ENCODE assay signal across 8 cellular contexts in the genomic region with DNA sequence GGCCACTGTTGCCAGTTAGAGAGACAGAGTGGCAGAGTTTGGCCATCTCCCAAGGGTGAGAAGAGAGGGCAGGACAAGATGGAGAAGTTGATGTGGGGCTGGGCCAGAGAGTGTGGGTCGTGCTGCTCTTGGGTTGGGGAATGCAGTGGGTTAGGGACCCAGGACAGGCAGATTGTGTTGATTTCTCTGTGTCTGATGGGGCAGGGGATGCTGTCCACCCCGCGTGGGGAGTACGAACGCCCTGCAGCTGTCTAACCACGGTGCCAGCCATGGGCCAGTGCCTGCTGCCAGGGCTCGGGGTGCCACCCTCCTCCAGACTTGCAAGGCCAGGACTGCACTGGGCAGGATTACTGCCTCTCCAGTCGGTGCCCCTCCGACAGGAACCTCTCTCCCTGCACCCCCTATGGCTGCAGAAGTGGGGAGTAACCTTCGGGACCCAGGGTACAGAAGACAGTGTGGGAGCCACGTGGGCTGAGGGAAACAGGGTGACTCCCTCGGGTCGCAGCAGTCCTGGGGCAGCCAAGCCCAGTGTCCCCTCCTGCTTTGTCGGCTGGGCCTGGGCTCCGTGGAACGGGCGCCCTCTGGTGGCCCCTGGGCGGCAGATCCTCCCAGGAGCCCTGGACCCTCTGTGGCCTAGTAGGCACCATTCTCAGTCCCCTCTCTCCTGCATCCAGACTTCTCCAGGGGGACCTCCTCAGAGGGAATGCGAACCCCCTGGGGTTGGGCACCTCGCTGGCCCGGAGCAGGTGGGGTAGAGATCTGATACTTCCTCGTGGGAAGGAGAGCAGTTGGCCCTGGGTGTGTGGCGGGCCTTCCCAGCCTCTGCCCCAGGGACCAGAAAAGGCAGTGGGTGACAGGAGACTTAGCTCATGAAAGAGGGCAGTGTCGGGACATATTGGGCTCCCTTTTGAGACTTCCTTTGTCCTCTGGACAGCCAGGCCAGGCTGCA. TPM values are rescaled to one million over a fixed set of nuclear protein-coding genes. Genes with fewer than 3 reads are reported as not detected.
DNase-seq lines count a peak whose midpoint lies in the region; ATAC-seq and TF ChIP-seq lines count a peak whose summit lies in the region.

No MANE protein-coding gene starts in this region.

- H3K4me1 ChIP-seq in HEK293 (ENCODE audit: control insufficient read depth, insufficient read depth, low read length) (peaks cover 4% of the 10 kb centered on the region; the same call in 1 of the 2 replicates), SJSA1 (replicated peaks) (peaks cover 40% of the 10 kb centered on the region)

- no peak overlapping the region for H3K27ac ChIP-seq in CD4-positive, alpha-beta T cell (ENCODE audit: low read depth, low read length)
- H3K27ac ChIP-seq in HEK293 (ENCODE audit: extremely low read depth, low read depth, low read length) (no peak overlapping the region), SJSA1 (no peak overlapping the region)

- peaks cover 19% of the 10 kb centered on the region for H3K27me3 Mint-ChIP-seq in CD4-positive, alpha-beta T cell
- peaks cover 20% of the 10 kb centered on the region for H3K27me3 Mint-ChIP-seq in activated naive CD4-positive, alpha-beta T cell treated with anti-CD3 and anti-CD28 coated beads for 36 hours (ENCODE audit: low read depth)
- peaks cover 3% of the 10 kb centered on the region for H3K27me3 Mint-ChIP-seq in type B pancreatic cell

- H3K9me3 Mint-ChIP-seq in CD4-positive, alpha-beta T cell, result no peaks in the 10 kb centered on the region
- H3K9me3 Mint-ChIP-seq in activated naive CD4-positive, alpha-beta T cell treated with anti-CD3 and anti-CD28 coated beads for 36 hours, result no peaks in the 10 kb centered on the region
- no peaks in the 10 kb centered on the region for H3K9me3 Mint-ChIP-seq in type B pancreatic cell

- no peak overlapping the region for H3K27ac Mint-ChIP-seq in CD4-positive, alpha-beta T cell
- H3K27ac Mint-ChIP-seq in activated naive CD4-positive, alpha-beta T cell treated with anti-CD3 and anti-CD28 coated beads for 36 hours, result no peak overlapping the region
- peak overlapping the region; percentile 74 for H3K27ac Mint-ChIP-seq in type B pancreatic cell

- H3K27me3 ChIP-seq in CD4-positive, alpha-beta T cell (ENCODE audit: control insufficient read depth, insufficient read depth, low read length), result peaks cover 22% of the 10 kb centered on the region
- H3K27me3 ChIP-seq in SJSA1 (replicated peaks), result no peaks in the 10 kb centered on the region

- no peak overlapping the region for H3K4me3 ChIP-seq in HEK293 (ENCODE audit: low read depth, low read length)
- H3K4me3 ChIP-seq in SJSA1, result no peak overlapping the region

- TF ChIP-seq CTCF in CD4-positive, alpha-beta T cell (IDR thresholded peaks at IDR 0.05), result peak; percentile 97
- TF ChIP-seq CTCF in HEK293 (tag by site-specific recombination; IDR thresholded peaks at IDR 0.05), result peak; percentile 93
- peak; percentile 97 for TF ChIP-seq CTCF in type B pancreatic cell (conservative IDR thresholded peaks at IDR 0.05)

- peaks cover 4% of the 10 kb centered on the region for H3K36me3 Mint-ChIP-seq in CD4-positive, alpha-beta T cell (ENCODE audit: low read depth)
- no peaks in the 10 kb centered on the region for H3K36me3 Mint-ChIP-seq in activated naive CD4-positive, alpha-beta T cell treated with anti-CD3 and anti-CD28 coated beads for 36 hours (ENCODE audit: low read depth)
- H3K36me3 Mint-ChIP-seq in type B pancreatic cell, result no peaks in the 10 kb centered on the region

- CTCF ChIA-PET in CD4-positive, alpha-beta T cell (lab: Charles Lee), result interaction anchor here (1.5 kb wide), 1 partner anchor 205 kb away, joined by 4 read pairs; no protein-coding TSS in a partner anchor
- CTCF ChIA-PET in HEK293 (lab: Yijun Ruan, JAX), result interaction anchor here (0.7 to 2.0 kb wide), 8 partner anchors 13 to 288 kb away, joined by 3 to 20 read pairs (median 4); no protein-coding TSS in a partner anchor
- CTCF ChIA-PET in activated naive CD4-positive, alpha-beta T cell treated with anti-CD3 and anti-CD28 coated beads for 36 hours (lab: Charles Lee), result interaction anchor here (0.7 to 2.1 kb wide), 6 partner anchors 142 to 234 kb away, joined by 3 to 11 read pairs (median 3); no protein-coding TSS in a partner anchor

- peak; percentile 29 to 73 (median 58) for DNase-seq in CD4-positive, alpha-beta T cell
- DNase-seq in SJSA1 (ENCODE audit: low read depth in 1 of 2, low spot score in 2 of 2) (peak; percentile 66 to 76), globus pallidus (ENCODE audit: low spot score) (peak; percentile 84), pons (ENCODE audit: low spot score) (peak; percentile 75), type B pancreatic cell (ENCODE audit: extremely low spot score, unreplicated experiment) (no peak)
- peak; percentile 68 for DNase-seq in activated naive CD4-positive, alpha-beta T cell treated with anti-CD3 and anti-CD28 coated beads for 36 hours

- H3K4me1 Mint-ChIP-seq in CD4-positive, alpha-beta T cell (ENCODE audit: low read depth), result peaks cover 4% of the 10 kb centered on the region
- peaks cover 8% of the 10 kb centered on the region for H3K4me1 Mint-ChIP-seq in activated naive CD4-positive, alpha-beta T cell treated with anti-CD3 and anti-CD28 coated beads for 36 hours (ENCODE audit: low read depth)
- peaks cover 9% of the 10 kb centered on the region for H3K4me1 Mint-ChIP-seq in type B pancreatic cell (ENCODE audit: unreplicated experiment)

- no peaks in the 10 kb centered on the region for H3K36me3 ChIP-seq in HEK293 (ENCODE audit: control insufficient read depth in 2 of 2, insufficient read depth in 1 of 2, low read length in 2 of 2)
- H3K36me3 ChIP-seq in SJSA1, result peaks cover 11% of the 10 kb centered on the region

- H3K4me3 Mint-ChIP-seq in CD4-positive, alpha-beta T cell, result peak overlapping the region; percentile 68
- no peak overlapping the region for H3K4me3 Mint-ChIP-seq in activated naive CD4-positive, alpha-beta T cell treated with anti-CD3 and anti-CD28 coated beads for 36 hours
- peak overlapping the region; percentile 82 for H3K4me3 Mint-ChIP-seq in type B pancreatic cell

- ATAC-seq in CD4-positive, alpha-beta T cell (ENCODE audit: poor library complexity), result peak; percentile 46
- no peak for ATAC-seq in HG03097 (IDR thresholded peaks at IDR 0.05; ENCODE audit: low FRiP score, unreplicated experiment)

- POLR2A ChIA-PET in CD4-positive, alpha-beta T cell (lab: Charles Lee), result no interaction called here
- POLR2A ChIA-PET in HEK293 (lab: Yijun Ruan, JAX), result no interaction called here

- H3K9me3 ChIP-seq in CD4-positive, alpha-beta T cell (ENCODE audit: control insufficient read depth, low read length), result no peaks in the 10 kb centered on the region
- H3K9me3 ChIP-seq in HEK293 (ENCODE audit: control insufficient read depth, insufficient read depth, low read depth, low read length) (no peaks in the 10 kb centered on the region), SJSA1 (replicated peaks) (0 out of 2 replicates have a peak, but pooled peaks cover 3% of the 10 kb centered on the region)

- intact Hi-C loops in CD4-positive, alpha-beta T cell (cut with DNase I, micrococcal nuclease), result loop anchor here (1.0 to 10.0 kb wide), 7 partner anchors 124 to 413 kb away; a partner anchor contains a TSS
- intact Hi-C loops in activated naive CD4-positive, alpha-beta T cell treated with anti-CD3 and anti-CD28 coated beads for 36 hours (cut with micrococcal nuclease), result loop anchor here (1.0 to 5.0 kb wide), 3 partner anchors 129 to 377 kb away; a partner anchor contains a TSS

TF ChIP-seq in HEK293, 187 proteins besides CTCF, POLR2A, EP300 and RAD21:
- TF ChIP-seq, protein P1, sequence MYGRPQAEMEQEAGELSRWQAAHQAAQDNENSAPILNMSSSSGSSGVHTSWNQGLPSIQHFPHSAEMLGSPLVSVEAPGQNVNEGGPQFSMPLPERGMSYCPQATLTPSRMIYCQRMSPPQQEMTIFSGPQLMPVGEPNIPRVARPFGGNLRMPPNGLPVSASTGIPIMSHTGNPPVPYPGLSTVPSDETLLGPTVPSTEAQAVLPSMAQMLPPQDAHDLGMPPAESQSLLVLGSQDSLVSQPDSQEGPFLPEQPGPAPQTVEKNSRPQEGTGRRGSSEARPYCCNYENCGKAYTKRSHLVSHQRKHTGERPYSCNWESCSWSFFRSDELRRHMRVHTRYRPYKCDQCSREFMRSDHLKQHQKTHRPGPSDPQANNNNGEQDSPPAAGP (tag by site-specific recombination; IDR thresholded peaks at IDR 0.05), result 0 out of 2 replicates have a peak, but pooled peaks have one; percentile 47
- TF ChIP-seq, protein P2, sequence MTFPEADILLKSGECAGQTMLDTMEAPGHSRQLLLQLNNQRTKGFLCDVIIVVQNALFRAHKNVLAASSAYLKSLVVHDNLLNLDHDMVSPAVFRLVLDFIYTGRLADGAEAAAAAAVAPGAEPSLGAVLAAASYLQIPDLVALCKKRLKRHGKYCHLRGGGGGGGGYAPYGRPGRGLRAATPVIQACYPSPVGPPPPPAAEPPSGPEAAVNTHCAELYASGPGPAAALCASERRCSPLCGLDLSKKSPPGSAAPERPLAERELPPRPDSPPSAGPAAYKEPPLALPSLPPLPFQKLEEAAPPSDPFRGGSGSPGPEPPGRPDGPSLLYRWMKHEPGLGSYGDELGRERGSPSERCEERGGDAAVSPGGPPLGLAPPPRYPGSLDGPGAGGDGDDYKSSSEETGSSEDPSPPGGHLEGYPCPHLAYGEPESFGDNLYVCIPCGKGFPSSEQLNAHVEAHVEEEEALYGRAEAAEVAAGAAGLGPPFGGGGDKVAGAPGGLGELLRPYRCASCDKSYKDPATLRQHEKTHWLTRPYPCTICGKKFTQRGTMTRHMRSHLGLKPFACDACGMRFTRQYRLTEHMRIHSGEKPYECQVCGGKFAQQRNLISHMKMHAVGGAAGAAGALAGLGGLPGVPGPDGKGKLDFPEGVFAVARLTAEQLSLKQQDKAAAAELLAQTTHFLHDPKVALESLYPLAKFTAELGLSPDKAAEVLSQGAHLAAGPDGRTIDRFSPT (tag by site-specific recombination; IDR thresholded peaks at IDR 0.05), result peak; percentile 27; the same call in 1 of the 2 replicates
- TF ChIP-seq ZSCAN30 (tag by site-specific recombination; IDR thresholded peaks at IDR 0.05), result peak; percentile 59; the same call in 1 of the 2 replicates
- peak; percentile 62 for TF ChIP-seq GLIS1 (tag by site-specific recombination; IDR thresholded peaks at IDR 0.05)
- peak; percentile 23; the same call in 1 of the 2 replicates for TF ChIP-seq ZFHX2 (tag by site-specific recombination; conservative IDR thresholded peaks at IDR 0.05)
- no peak for TF ChIP-seq ZBTB7A (tag by site-specific recombination; IDR thresholded peaks at IDR 0.05; ENCODE audit: low read depth)
- TF ChIP-seq ZNF37A (tag by site-specific recombination; IDR thresholded peaks at IDR 0.05), result no peak
- TF ChIP-seq ZNF324 (tag by site-specific recombination; IDR thresholded peaks at IDR 0.05), result no peak
- TF ChIP-seq ZNF654 (tag by site-specific recombination; IDR thresholded peaks at IDR 0.05; ENCODE audit: low read depth), result peak; percentile 76
- TF ChIP-seq ZBTB8A (tag by site-specific recombination; IDR thresholded peaks at IDR 0.05), result peak; percentile 23; the same call in 1 of the 2 replicates

RNA-seq across cellular contexts. Expression of a gene that starts 2.7 kb away (rescaled TPM):
- under 1 TPM; 0.58 to 0.98 TPM for total RNA-seq in CD4-positive, alpha-beta T cell
- 63.4 and 108 TPM in 2 replicates for total RNA-seq in SJSA1 (2014; rRNA removed; shearing (Covaris generic))
- 1 to 10 TPM; 1.2 to 1.5 TPM for total RNA-seq in activated naive CD4-positive, alpha-beta T cell treated with anti-CD3 and anti-CD28 coated beads for 36 hours
- total RNA-seq in type B pancreatic cell (ENCODE audit: low replicate concordance), result 58.0 and 78.0 TPM in 2 replicates

Comparison
In these comparisons a context has a peak if more than half of its experiments do, and no peak if none do; other contexts are left out.
1. RNA of a gene that starts 2.7 kb away (total RNA-seq): 63.4 to 108 TPM in SJSA1 and 58.0 to 78.0 TPM in type B pancreatic cell; 1.2 to 1.5 TPM in activated naive CD4-positive, alpha-beta T cell treated with anti-CD3 and anti-CD28 coated beads for 36 hours and 0.58 to 0.98 TPM in CD4-positive, alpha-beta T cell; every median in the first group is over 10 times any median in the second.
2. Peak in every context shown above with its lines, with median percentiles within 50 percentile points of each other: CTCF ChIP-seq.